23 cellular contexts compared by ENCODE assay signal in genomic region chr3:43707266-43707665, GRCh38. TPM values are rescaled to one million over a fixed set of nuclear protein-coding genes. Genes with fewer than 3 reads are reported as not detected.
DNase-seq lines count a peak whose midpoint lies in the region; ATAC-seq and TF ChIP-seq lines count a peak whose summit lies in the region.
"Had no signal": no experiment of that assay in that cellular context is flagged by ENCODE, and none has a peak within 500 bp of the region (broad histone marks: within the 10 kb centered on the region; RNA-seq: fewer than 3 reads in every experiment).

No MANE protein-coding gene starts in this region.

- TF ChIP-seq CTCF in HCT116 (IDR thresholded peaks at IDR 0.05 in 2 of 3, conservative IDR thresholded peaks at IDR 0.05 in 1 of 3; ENCODE audit: borderline replicate concordance in 1 of 3, insufficient read depth in 1 of 3, low read depth in 2 of 3, low read length in 2 of 3) (no peak), astrocyte of the spinal cord (IDR thresholded peaks at IDR 0.05; ENCODE audit: low read depth, low read length) (no peak), prostate gland (IDR thresholded peaks at IDR 0.05) (no peak)

- POLR2A ChIA-PET in HCT116 (lab: Charles Lee) = no interaction called here

- H3K4me1 ChIP-seq in HCT116 (ENCODE audit: control insufficient read depth in 1 of 2, insufficient read depth in 2 of 2, low read length in 2 of 2) = peaks cover 20 to 34% of the 10 kb centered on the region in 2 experiments
- no peaks in the 10 kb centered on the region for H3K4me1 ChIP-seq in prostate gland (replicated peaks)

- H3K27ac ChIP-seq in HCT116 (ENCODE audit: low read depth, low read length) (0 out of 2 replicates have a peak overlapping the region, but pooled peaks have one; percentile 17), prostate gland (no peak overlapping the region)
- H3K27ac ChIP-seq: BLaER1 treated with 17β-estradiol and CSF1 and Interleukin-3, amounts not matched to agents 10 nM and 100 nM; esophagus muscularis mucosa; HL-60 had no signal

- no peaks in the 10 kb centered on the region for H3K79me2 ChIP-seq in HCT116 (ENCODE audit: insufficient read depth, low read length)

- H3K4me3 ChIP-seq in HCT116 (replicated peaks in 1 of 2; ENCODE audit: low read depth in 1 of 2, low read length in 2 of 2) = no peak overlapping the region
- no peak overlapping the region for H3K4me3 ChIP-seq in astrocyte of the spinal cord (ENCODE audit: low read depth, low read length)
- H3K4me3 ChIP-seq in prostate gland = no peak overlapping the region
- H3K4me3 ChIP-seq: BLaER1 treated with 17β-estradiol and CSF1 and Interleukin-3, amounts not matched to agents 10 nM and 100 nM; esophagus muscularis mucosa had no signal

- RAD21 ChIA-PET in HCT116 (lab: Charles Lee; ENCODE audit: low non-redundant PET in 1 of 2, low total read pairs in 2 of 2, uncharacterized antibody in 2 of 2, unreplicated experiment in 2 of 2) = no interaction called here

- in situ Hi-C loops in astrocyte of the spinal cord (cut with HindIII; ENCODE audit: low sequenced_read_pairs) = no loop called here

- no peak for TF ChIP-seq RAD21 in HCT116 (IDR thresholded peaks at IDR 0.05; ENCODE audit: low read depth)

- no peak for DNase-seq in HCT116 (ENCODE audit: low read depth, low spot score)
- DNase-seq in astrocyte of the spinal cord (ENCODE audit: low read depth, low spot score) = peak; percentile 23
- DNase-seq in prostate gland (ENCODE audit: low spot score) = peak; percentile 13
- DNase-seq in SW480 (ENCODE audit: low spot score) = no peak
- no peak for DNase-seq in pons (ENCODE audit: low spot score)
- DNase-seq: activated B cell treated with CpG ODN at 0.5 μM for 24 hours; anterior cingulate cortex; effector CD4-positive, alpha-beta T cell; NCI-H1105 treated with DMSO at 0.1 percent for 48 hours; NCI-H2081; NCI-H345; occipital lobe; OCI-M1; retina; SHP77; stimulated activated CD4-positive, alpha-beta T cell treated with anti-CD3 and anti-CD28 coated beads, Interleukin-2, amount 100 ng/mL, for 48 hours; stimulated activated naive CD4-positive, alpha-beta T cell had no signal

- intact Hi-C loops in HCT116 (cut with micrococcal nuclease) = loop anchor here (5.0 kb wide), 1 partner anchor 490 kb away; no protein-coding TSS in a partner anchor
- intact Hi-C loops in prostate gland (cut with DNase I) = no loop called here

- H2AFZ ChIP-seq in HCT116 (ENCODE audit: low read depth, low read length, poor library complexity, severe bottlenecking) = no peak overlapping the region

- H3K9me2 ChIP-seq in HCT116 (ENCODE audit: insufficient read depth) = no peaks in the 10 kb centered on the region

- CTCF ChIA-PET in HCT116 (lab: Charles Lee) = interaction anchor here (1.8 kb wide), 1 partner anchor 8 kb away, joined by 4 read pairs; no protein-coding TSS in a partner anchor

- TF ChIP-seq POLR2A in HCT116 (IDR thresholded peaks at IDR 0.05; ENCODE audit: borderline replicate concordance, extremely low read depth, insufficient read depth, insufficient read length) = no peak
- TF ChIP-seq POLR2A in prostate gland (IDR thresholded peaks at IDR 0.05) = no peak

- no TSS peak for BruUV-seq in HCT116 (replicated peaks; lab: Mats Ljungman, UMichigan)

- H3K9me3 ChIP-seq in HCT116 (ENCODE audit: control insufficient read depth in 1 of 2, insufficient read depth in 1 of 2, low read depth in 1 of 2, low read length in 2 of 2) (no peaks in the 10 kb centered on the region), prostate gland (no peaks in the 10 kb centered on the region)
- H3K9me3 ChIP-seq: BLaER1 treated with 17β-estradiol and CSF1 and Interleukin-3, amounts not matched to agents 10 nM and 100 nM; esophagus muscularis mucosa had no signal

- 51% methylated on average over 2 of the region's 2 CpGs for WGBS in prostate gland

- peak overlapping the region; percentile 58 for H3K4me2 ChIP-seq in HCT116 (ENCODE audit: low read length)

- no peak for ATAC-seq in HCT116
- peak; percentile 26 for ATAC-seq in esophagus mucosa
- no peak for ATAC-seq in GM19395 (IDR thresholded peaks at IDR 0.05; ENCODE audit: unreplicated experiment)
- ATAC-seq in GM21390 (IDR thresholded peaks at IDR 0.05; ENCODE audit: unreplicated experiment) = no peak

- no peak overlapping the region for H3K9ac ChIP-seq in HCT116 (ENCODE audit: low read length)
- H3K9ac ChIP-seq: BLaER1 treated with 17β-estradiol and CSF1 and Interleukin-3, amounts not matched to agents 10 nM and 100 nM had no signal

- H3K27me3 ChIP-seq in HCT116 (ENCODE audit: insufficient read depth, low read length) (no peaks in the 10 kb centered on the region), prostate gland (replicated peaks; ENCODE audit: insufficient read depth) (no peaks in the 10 kb centered on the region)
- H3K27me3 ChIP-seq: BLaER1 treated with 17β-estradiol and CSF1 and Interleukin-3, amounts not matched to agents 10 nM and 100 nM; esophagus muscularis mucosa had no signal

- H4K20me1 ChIP-seq in HCT116 (ENCODE audit: insufficient read depth) = peaks cover 4% of the 10 kb centered on the region; the same call in 1 of the 2 replicates
- H4K20me1 ChIP-seq: BLaER1 treated with 17β-estradiol and CSF1 and Interleukin-3, amounts not matched to agents 10 nM and 100 nM had no signal

- H3K36me3 ChIP-seq in HCT116 (ENCODE audit: control insufficient read depth in 1 of 2, insufficient read depth in 2 of 2, low read length in 2 of 2) (peaks cover 0 to 2% of the 10 kb centered on the region in 2 experiments; a peak in 1 of 4 replicates), prostate gland (peaks cover 0 to 4% of the 10 kb centered on the region in 2 donors)

TF ChIP-seq in HCT116, 20 proteins besides CTCF, POLR2A, EP300 and RAD21 (continues in another document):
- TF ChIP-seq ZNF274 (IDR thresholded peaks at IDR 0.05; ENCODE audit: low read depth, low read length) (no peak), SP1 (IDR thresholded peaks at IDR 0.05; ENCODE audit: low read depth) (no peak), POLR2AphosphoS5 (IDR thresholded peaks at IDR 0.05; ENCODE audit: low read depth, low read length) (no peak), ELF1 (IDR thresholded peaks at IDR 0.05; ENCODE audit: borderline replicate concordance, low read depth) (no peak), CBX3 (IDR thresholded peaks at IDR 0.05; ENCODE audit: low read depth) (no peak), ATF3 (IDR thresholded peaks at IDR 0.05) (no peak), YY1 (IDR thresholded peaks at IDR 0.05; ENCODE audit: extremely low read depth, insufficient replicate concordance, low read depth, low read length) (no peak), REST (IDR thresholded peaks at IDR 0.05; ENCODE audit: low read depth) (no peak), FOSL1 (IDR thresholded peaks at IDR 0.05; ENCODE audit: low read depth) (no peak), EZH2 (IDR thresholded peaks at IDR 0.05) (no peak), MAX (IDR thresholded peaks at IDR 0.05) (no peak), ZBTB33 (IDR thresholded peaks at IDR 0.05; ENCODE audit: extremely low read depth, insufficient replicate concordance, low read length) (no peak), ZFX (IDR thresholded peaks at IDR 0.05) (no peak), SIN3A (IDR thresholded peaks at IDR 0.05; ENCODE audit: low read depth) (no peak)

RNA-seq across cellular contexts. Expression of gene ABHD5, which starts 16.5 kb away (rescaled TPM):
- total RNA-seq in HCT116 (2021; ENCODE audit: unreplicated experiment) (18.5 TPM), esophagus mucosa (36.1 TPM), prostate gland (10 to 100 TPM; 10.7 to 20.6 TPM)
- 10.8 and 10.9 TPM in 2 replicates for polyA plus RNA-seq in HCT116 (2012)

Comparison
In these comparisons a context has a peak if more than half of its experiments do, and no peak if none do; other contexts are left out.
1. DNase-seq: peak in astrocyte of the spinal cord (single experiment) and prostate gland (single experiment); none in HCT116 (single experiment), SW480 (single experiment) and pons (single experiment).